15 cellular contexts compared by ENCODE assay signal in the genomic region with DNA sequence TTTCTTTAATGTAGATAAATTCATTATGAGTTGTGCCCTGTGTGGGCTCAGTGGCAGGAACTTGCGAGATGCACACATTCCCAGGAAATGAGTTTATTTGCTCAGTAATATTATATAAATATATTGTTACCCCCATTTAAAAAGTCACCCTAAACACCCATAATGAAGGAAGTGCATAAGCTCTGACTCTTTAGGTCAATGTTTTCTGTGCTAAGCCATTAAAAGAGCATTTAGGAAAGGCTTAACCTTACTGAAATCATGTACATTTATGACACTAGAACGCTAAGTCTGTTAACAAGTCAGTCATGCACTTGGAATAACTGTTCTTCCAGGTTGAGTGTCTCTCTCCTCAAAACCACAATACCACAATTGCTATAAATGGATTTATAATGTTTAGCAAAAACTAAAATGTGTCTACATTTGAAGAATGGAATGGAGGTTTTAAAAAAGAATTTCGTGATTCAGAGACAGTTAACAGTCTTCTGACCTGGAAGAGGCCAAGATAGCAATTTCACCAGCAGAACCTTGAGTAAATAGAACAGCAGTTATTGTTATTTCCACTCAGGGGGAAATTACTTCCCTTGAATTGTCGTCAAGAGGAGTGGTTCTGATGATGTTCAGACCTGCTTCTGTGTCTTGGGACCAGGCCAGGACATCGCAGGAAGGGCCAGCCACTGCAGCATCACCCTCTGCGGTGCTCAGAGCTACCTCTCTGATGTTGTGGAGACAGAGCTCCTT.
DNase-seq lines count a peak whose midpoint lies in the region; ATAC-seq and TF ChIP-seq lines count a peak whose summit lies in the region.
"Had no signal": no experiment of that assay in that cellular context is flagged by ENCODE, and none has a peak within 500 bp of the region (broad histone marks: within the 10 kb centered on the region; RNA-seq: fewer than 3 reads in every experiment).

No MANE protein-coding gene starts in this region.

- H3K36me3 ChIP-seq in breast epithelium (no peaks in the 10 kb centered on the region), SJCRH30 (no peaks in the 10 kb centered on the region)
- H3K36me3 ChIP-seq: suprapubic skin had no signal

- CTCF ChIA-PET in MCF 10A (lab: Yijun Ruan, JAX) = interaction anchor here (0.6 kb wide), 1 partner anchor 102 kb away, joined by 3 read pairs; no protein-coding TSS in a partner anchor

- TF ChIP-seq CTCF in MCF 10A (IDR thresholded peaks at IDR 0.05; ENCODE audit: unreplicated experiment) (no peak), breast epithelium (IDR thresholded peaks at IDR 0.05) (no peak), fibroblast of mammary gland (conservative IDR thresholded peaks at IDR 0.05; ENCODE audit: control insufficient read depth, insufficient read depth, low read depth, low read length) (no peak)

- H3K9me3 Mint-ChIP-seq in MCF 10A (ENCODE audit: unreplicated experiment) = no peaks in the 10 kb centered on the region
- H3K9me3 Mint-ChIP-seq: activated T-cell treated with anti-CD3 and anti-CD28 coated beads, Interleukin-2, amount 50 U/mL, for 24 hours had no signal

- H3K27me3 ChIP-seq in breast epithelium (no peaks in the 10 kb centered on the region), SJCRH30 (no peaks in the 10 kb centered on the region)
- H3K27me3 ChIP-seq: suprapubic skin had no signal

- no peak for TF ChIP-seq POLR2A in breast epithelium (IDR thresholded peaks at IDR 0.05)

- intact Hi-C loops in MCF 10A (cut with micrococcal nuclease) = no loop called here
- intact Hi-C loops in breast epithelium (cut with DNase I; ENCODE audit: low total_unique reads) = loop anchor here (10.0 kb wide), 1 partner anchor 991 kb away; no protein-coding TSS in a partner anchor
- intact Hi-C loops in Right ventricle myocardium superior (cut with DNase I) = no loop called here

- ATAC-seq in GM21723 (IDR thresholded peaks at IDR 0.05; ENCODE audit: unreplicated experiment) (no peak), Right ventricle myocardium superior (ENCODE audit: poor library complexity) (no peak)

- BruUV-seq in MCF 10A (replicated peaks; lab: Mats Ljungman, UMichigan) = no TSS peak

- no peaks in the 10 kb centered on the region for H3K36me3 Mint-ChIP-seq in MCF 10A (ENCODE audit: insufficient read depth, unreplicated experiment)

- no peak overlapping the region for H3K4me3 ChIP-seq in breast epithelium
- peak overlapping the region; percentile 43 for H3K4me3 ChIP-seq in SJCRH30
- H3K4me3 ChIP-seq in fibroblast of mammary gland (ENCODE audit: control insufficient read depth, low read depth, low read length) = no peak overlapping the region
- H3K4me3 ChIP-seq: lung, suprapubic skin had no signal

- H3K4me1 ChIP-seq in breast epithelium (no peaks in the 10 kb centered on the region), SJCRH30 (no peaks in the 10 kb centered on the region)
- H3K4me1 ChIP-seq: suprapubic skin had no signal

- no peak overlapping the region for H3K4me3 Mint-ChIP-seq in MCF 10A (ENCODE audit: unreplicated experiment)
- H3K4me3 Mint-ChIP-seq: activated T-cell treated with anti-CD3 and anti-CD28 coated beads, Interleukin-2, amount 50 U/mL, for 24 hours; B cell had no signal

- H3K27ac ChIP-seq in breast epithelium = no peak overlapping the region
- H3K27ac ChIP-seq in SJCRH30 = peak overlapping the region; percentile 13; the same call in 1 of the 2 replicates
- H3K27ac ChIP-seq: suprapubic skin, VCaP had no signal

- POLR2A ChIA-PET in MCF 10A (lab: Yijun Ruan, JAX) = no interaction called here

- H3K4me1 Mint-ChIP-seq in MCF 10A (ENCODE audit: insufficient read depth, unreplicated experiment) = peaks cover 9% of the 10 kb centered on the region
- H3K4me1 Mint-ChIP-seq: B cell had no signal

- peak; percentile 22 for DNase-seq in MCF 10A (ENCODE audit: unreplicated experiment)
- DNase-seq in breast epithelium (ENCODE audit: low spot score in 2 of 2) = no peak
- peak in 1 of 2 experiments; percentile 6 for DNase-seq in SJCRH30
- DNase-seq in fibroblast of mammary gland (ENCODE audit: low read depth) = peak; percentile 87
- no peak for DNase-seq in DMS79 treated with DMSO at 0.1 percent for 48 hours (lab: John Stamatoyannopoulos, UW)
- no peak for DNase-seq in Right ventricle myocardium superior
- DNase-seq in superior temporal gyrus (ENCODE audit: extremely low spot score) = no peak
- DNase-seq: activated T-cell treated with anti-CD3 and anti-CD28 coated beads, Interleukin-2, amount 50 U/mL, for 24 hours; caudate nucleus; NCI-H1694 had no signal

- H3K9me3 ChIP-seq in breast epithelium = no peaks in the 10 kb centered on the region
- H3K9me3 ChIP-seq in SJCRH30 (replicated peaks) = no peaks in the 10 kb centered on the region
- H3K9me3 ChIP-seq: suprapubic skin had no signal

- no peaks in the 10 kb centered on the region for H3K27me3 Mint-ChIP-seq in MCF 10A (ENCODE audit: insufficient read depth, unreplicated experiment)
- H3K27me3 Mint-ChIP-seq: activated T-cell treated with anti-CD3 and anti-CD28 coated beads, Interleukin-2, amount 50 U/mL, for 24 hours; B cell had no signal

- H3K27ac Mint-ChIP-seq in MCF 10A (ENCODE audit: low read depth, unreplicated experiment) = peak overlapping the region; percentile 59
- H3K27ac Mint-ChIP-seq: activated T-cell treated with anti-CD3 and anti-CD28 coated beads, Interleukin-2, amount 50 U/mL, for 24 hours; B cell had no signal

Comparison
In these comparisons a context has a peak if more than half of its experiments do, and no peak if none do; other contexts are left out.
1. DNase-seq: peak in MCF 10A (single experiment) and fibroblast of mammary gland (single experiment); none in breast epithelium (0 of 2), DMS79 treated with DMSO at 0.1 percent for 48 hours (single experiment), Right ventricle myocardium superior (single experiment) and superior temporal gyrus (single experiment).